15 cellular contexts compared by ENCODE assay signal in genomic region chr5:112656456-112656855, GRCh38.
A peak's percentile ranks its signal among the peaks of the same experiment; 100 is the strongest.
DNase-seq lines count a peak whose midpoint lies in the region; ATAC-seq and TF ChIP-seq lines count a peak whose summit lies in the region.
"Had no signal": no experiment of that assay in that cellular context is flagged by ENCODE, and none has a peak within 500 bp of the region (broad histone marks: within the 10 kb centered on the region; RNA-seq: fewer than 3 reads in every experiment).

No MANE protein-coding gene starts in this region.

- H3K36me3 Mint-ChIP-seq in nephron (ENCODE audit: low read depth) (no peaks in the 10 kb centered on the region), mesothelial cell of epicardium (peaks cover 11% of the 10 kb centered on the region)
- H3K36me3 Mint-ChIP-seq: CD8-positive, alpha-beta T cell had no signal

- H3K4me1 Mint-ChIP-seq in nephron (peaks cover 21% of the 10 kb centered on the region), mesothelial cell of epicardium (peaks cover 13% of the 10 kb centered on the region)
- H3K4me1 Mint-ChIP-seq: B cell had no signal

- DNase-seq in LHCN-M2 (ENCODE audit: low read depth) = peak; percentile 11
- peak; percentile 89 for DNase-seq in myocyte (ENCODE audit: low read depth)
- DNase-seq in NCI-H1105 (lab: John Stamatoyannopoulos, UW) = no peak
- no peak for DNase-seq in mesothelial cell of epicardium (ENCODE audit: low spot score in 2 of 2, unreplicated experiment in 2 of 2)
- DNase-seq: AML-193; Caco-2; Calu3; CD4-positive, alpha-beta T cell; CD8-positive, alpha-beta T cell; DMS79 treated with DMSO at 0.1 percent for 48 hours; GF-D8 had no signal

- peaks cover 16% of the 10 kb centered on the region for H3K9me3 Mint-ChIP-seq in nephron
- H3K9me3 Mint-ChIP-seq in mesothelial cell of epicardium = peaks cover 25% of the 10 kb centered on the region

- H3K27me3 Mint-ChIP-seq in nephron (ENCODE audit: low read depth) (no peaks in the 10 kb centered on the region), mesothelial cell of epicardium (ENCODE audit: low read depth) (no peaks in the 10 kb centered on the region)

- H3K4me3 Mint-ChIP-seq in nephron (peak overlapping the region in 1 of 3 experiments; percentile 61), mesothelial cell of epicardium (no peak overlapping the region)
- H3K4me3 Mint-ChIP-seq: B cell; CD4-positive, alpha-beta T cell; CD8-positive, alpha-beta T cell had no signal

- peak overlapping the region in 2 of 3 experiments; percentile 46 to 86 for H3K27ac Mint-ChIP-seq in nephron
- no peak overlapping the region for H3K27ac Mint-ChIP-seq in mesothelial cell of epicardium
- H3K27ac Mint-ChIP-seq: B cell; CD4-positive, alpha-beta T cell; CD8-positive, alpha-beta T cell had no signal

- TF ChIP-seq CTCF in nephron (IDR thresholded peaks at IDR 0.05; ENCODE audit: unreplicated experiment in 3 of 3) (no peak), mesothelial cell of epicardium (IDR thresholded peaks at IDR 0.05; ENCODE audit: unreplicated experiment) (no peak)

- no peak for ATAC-seq in HG02571 (IDR thresholded peaks at IDR 0.05; ENCODE audit: unreplicated experiment)
- ATAC-seq: A549; CD8-positive, alpha-beta T cell had no signal

Comparison
In these comparisons a context has a peak if more than half of its experiments do, and no peak if none do; other contexts are left out.
1. DNase-seq: peak in LHCN-M2 (single experiment) and myocyte (single experiment); none in NCI-H1105 (single experiment) and mesothelial cell of epicardium (0 of 2).